Comparison of ENCODE assay signal across 8 cellular contexts in the genomic region with DNA sequence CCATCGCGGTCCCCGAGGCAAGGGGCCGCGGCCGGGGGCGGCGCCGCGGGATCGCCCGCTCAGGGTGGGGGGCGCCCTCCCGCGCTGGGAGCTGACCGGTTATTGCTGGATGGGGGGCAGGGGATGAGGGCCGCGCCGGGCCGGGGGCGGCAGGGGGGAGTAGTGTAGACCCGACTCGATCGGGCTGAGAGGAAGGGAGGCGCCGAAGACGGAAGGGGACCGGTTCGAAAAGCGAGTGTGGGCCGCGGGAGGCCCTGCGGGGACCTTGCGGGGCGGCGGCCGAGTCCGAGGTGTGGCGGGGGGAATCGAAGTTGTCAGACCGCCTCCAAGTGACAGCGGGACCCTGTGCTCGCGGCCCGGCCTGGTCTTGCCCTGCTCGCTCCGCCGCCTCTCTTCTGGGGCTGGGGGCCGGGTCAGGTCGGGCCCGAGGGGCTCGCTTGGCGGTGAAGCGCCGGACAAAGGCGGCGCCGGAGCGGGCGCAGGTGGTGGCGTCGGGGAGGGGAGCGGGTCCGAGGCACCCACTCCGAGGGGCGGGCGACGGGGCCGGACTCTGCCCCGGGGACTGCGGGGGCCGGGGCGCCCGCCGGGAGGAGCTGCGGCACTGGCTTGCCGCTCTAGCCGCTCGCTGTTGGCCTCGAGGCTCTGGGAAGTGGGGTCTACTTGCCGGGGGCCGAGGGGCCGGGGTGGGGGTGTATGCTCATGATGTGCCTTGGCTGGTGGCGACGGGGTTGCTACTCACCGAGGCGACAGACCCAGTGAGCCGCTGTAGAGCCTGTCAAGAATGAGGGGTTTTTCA. TPM values are rescaled to one million over a fixed set of nuclear protein-coding genes. Genes with fewer than 3 reads are reported as not detected.
DNase-seq lines count a peak whose midpoint lies in the region; ATAC-seq and TF ChIP-seq lines count a peak whose summit lies in the region.

No MANE protein-coding gene starts in this region.

- no peaks in the 10 kb centered on the region; the same call in 1 of the 2 replicates for H3K36me3 ChIP-seq in OCI-LY1 (ENCODE audit: insufficient read depth, low read length)

- intact Hi-C loops in MCF 10A (cut with micrococcal nuclease): loop anchor here (2.0 to 10.0 kb wide), 2 partner anchors 65 to 123 kb away; a partner anchor contains a TSS

- H3K27ac ChIP-seq in OCI-LY1 (ENCODE audit: low read depth, low read length, poor library complexity, severe bottlenecking): no peak overlapping the region

- TF ChIP-seq CTCF in OCI-LY1 (IDR thresholded peaks at IDR 0.05; ENCODE audit: low read length): no peak
- TF ChIP-seq CTCF in MCF 10A (IDR thresholded peaks at IDR 0.05; ENCODE audit: unreplicated experiment): no peak
- peak; percentile 27 for TF ChIP-seq CTCF in type B pancreatic cell (conservative IDR thresholded peaks at IDR 0.05)

- H3K79me2 ChIP-seq in OCI-LY1 (ENCODE audit: insufficient read depth, low read length): no peaks in the 10 kb centered on the region

- H2AFZ ChIP-seq in OCI-LY1 (ENCODE audit: low read length): no peak overlapping the region

- H4K20me1 ChIP-seq in OCI-LY1 (ENCODE audit: insufficient read depth, low read length): peaks cover 7% of the 10 kb centered on the region; the same call in 1 of the 2 replicates

- H3K27ac Mint-ChIP-seq in MCF 10A (ENCODE audit: low read depth, unreplicated experiment) (peak overlapping the region; percentile 16), type B pancreatic cell (peak overlapping the region; percentile 80)

- ATAC-seq in HG03175 (IDR thresholded peaks at IDR 0.05; ENCODE audit: unreplicated experiment): no peak

- H3K9me3 Mint-ChIP-seq in MCF 10A (ENCODE audit: unreplicated experiment) (no peaks in the 10 kb centered on the region), type B pancreatic cell (no peaks in the 10 kb centered on the region)

- peak; percentile 23 for DNase-seq in NCI-H146 (lab: John Stamatoyannopoulos, UW)
- no peak for DNase-seq in NCI-H146 treated with DMSO at 0.1 percent for 48 hours (lab: John Stamatoyannopoulos, UW; ENCODE audit: unreplicated experiment)
- no peak for DNase-seq in MCF 10A (ENCODE audit: unreplicated experiment)
- DNase-seq in lung microvascular endothelial cell (ENCODE audit: low read depth in 2 of 2): peak; percentile 20 to 26
- no peak for DNase-seq in type B pancreatic cell (ENCODE audit: extremely low spot score, unreplicated experiment)
- no peak for DNase-seq in hepatic stellate cell (ENCODE audit: low spot score)

- peaks cover 9% of the 10 kb centered on the region; the same call in 1 of the 2 replicates for H3K27me3 ChIP-seq in OCI-LY1 (ENCODE audit: insufficient read depth, low read length)

- H3K27me3 Mint-ChIP-seq in MCF 10A (ENCODE audit: insufficient read depth, unreplicated experiment) (no peaks in the 10 kb centered on the region), type B pancreatic cell (peaks cover 55% of the 10 kb centered on the region)

- no peaks in the 10 kb centered on the region for H3K9me3 ChIP-seq in OCI-LY1 (ENCODE audit: low read length)

- no peaks in the 10 kb centered on the region for H3F3A ChIP-seq in OCI-LY1 (ENCODE audit: insufficient read depth, low read length)

- POLR2A ChIA-PET in MCF 10A (lab: Yijun Ruan, JAX): interaction anchor here (1.1 to 4.2 kb wide), 9 partner anchors 11 to 404 kb away, joined by 3 to 16 read pairs (median 4); a partner anchor contains a TSS

- H3K4me1 ChIP-seq in OCI-LY1 (ENCODE audit: insufficient read depth, low read length, severe bottlenecking): peaks cover 22% of the 10 kb centered on the region

- no peaks in the 10 kb centered on the region for H3K9me2 ChIP-seq in OCI-LY1 (ENCODE audit: low read depth, low read length)

- BruUV-seq in MCF 10A (replicated peaks; lab: Mats Ljungman, UMichigan): no TSS peak

- H3K4me3 Mint-ChIP-seq in MCF 10A (ENCODE audit: unreplicated experiment) (peak overlapping the region; percentile 73), type B pancreatic cell (peak overlapping the region; percentile 91)

- H3K4me3 ChIP-seq in OCI-LY1 (ENCODE audit: low read depth, low read length, poor library complexity, severe bottlenecking): peak overlapping the region; percentile 76

- CTCF ChIA-PET in MCF 10A (lab: Yijun Ruan, JAX): interaction anchor here (0.7 to 1.6 kb wide), 5 partner anchors 8 to 225 kb away, joined by 3 to 6 read pairs (median 3); no protein-coding TSS in a partner anchor

- H3K4me1 Mint-ChIP-seq in MCF 10A (ENCODE audit: insufficient read depth, unreplicated experiment) (peaks cover 33% of the 10 kb centered on the region), type B pancreatic cell (ENCODE audit: unreplicated experiment) (peaks cover 40% of the 10 kb centered on the region)

- peak overlapping the region; percentile 89 for H3K4me2 ChIP-seq in OCI-LY1 (ENCODE audit: low read length)

- H3K9ac ChIP-seq in OCI-LY1 (ENCODE audit: low read length): peak overlapping the region; percentile 67

- H3K36me3 Mint-ChIP-seq in MCF 10A (ENCODE audit: insufficient read depth, unreplicated experiment) (no peaks in the 10 kb centered on the region), type B pancreatic cell (no peaks in the 10 kb centered on the region)

RNA-seq across cellular contexts. Expression of a gene that starts 1.2 kb away (rescaled TPM):
- total RNA-seq in MCF 10A (2022) (14.9 and 15.1 TPM in 2 replicates), lung microvascular endothelial cell (5.2 and 6.5 TPM in 2 replicates), type B pancreatic cell (ENCODE audit: low replicate concordance) (21.6 and 24.8 TPM in 2 replicates)

RNA-seq across cellular contexts. Expression of a gene that starts 28.9 kb away (rescaled TPM):
- 5.8 and 7.3 TPM in 2 replicates for total RNA-seq in MCF 10A (2022)
- total RNA-seq in lung microvascular endothelial cell: 6.1 and 6.7 TPM in 2 replicates
- total RNA-seq in type B pancreatic cell (ENCODE audit: low replicate concordance): 12.7 and 24.2 TPM in 2 replicates

RNA-seq across cellular contexts. Expression of a gene that starts 36.3 kb away (rescaled TPM):
- total RNA-seq in MCF 10A (2022) (53.8 and 61.6 TPM in 2 replicates), lung microvascular endothelial cell (31.4 and 32.3 TPM in 2 replicates), type B pancreatic cell (ENCODE audit: low replicate concordance) (31.9 and 86.6 TPM in 2 replicates)

RNA-seq across cellular contexts. Expression of a gene that starts 59.4 kb away (rescaled TPM):
- total RNA-seq in MCF 10A (2022) (35.2 and 47.4 TPM in 2 replicates), lung microvascular endothelial cell (10.9 and 21.1 TPM in 2 replicates), type B pancreatic cell (ENCODE audit: low replicate concordance) (24.1 and 52.2 TPM in 2 replicates)

Comparison
In these comparisons a context has a peak if more than half of its experiments do, and no peak if none do; other contexts are left out.
1. DNase-seq: peak in NCI-H146 (single experiment) and lung microvascular endothelial cell (2 of 2); none in NCI-H146 treated with DMSO at 0.1 percent for 48 hours (single experiment), MCF 10A (single experiment), type B pancreatic cell (single experiment) and hepatic stellate cell (single experiment).